1 cellular context compared by ENCODE assay signal in the genomic region with DNA sequence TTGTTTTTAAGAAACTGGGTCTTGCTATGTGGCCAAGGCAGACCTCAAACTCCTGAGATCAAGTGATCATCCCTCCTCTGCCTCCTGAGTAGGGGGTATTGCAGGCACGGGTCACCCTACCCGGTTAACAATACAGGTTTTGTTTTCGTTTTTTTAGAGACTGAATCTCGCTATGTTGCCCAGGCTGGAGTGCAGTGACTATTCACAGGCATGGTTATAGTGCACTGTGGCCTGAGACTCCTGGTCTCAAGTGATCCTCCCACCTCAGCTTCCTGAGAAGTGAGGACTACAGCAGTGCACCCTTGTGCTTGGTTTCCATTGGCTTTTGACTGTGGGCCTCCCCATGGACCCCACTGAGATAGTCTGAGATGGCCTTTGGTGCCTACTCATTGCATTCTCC.
TF ChIP-seq lines count a peak whose summit lies in the region.

No MANE protein-coding gene starts in this region.

TF ChIP-seq in HepG2, 621 proteins besides CTCF, POLR2A, EP300 and RAD21:
- TF ChIP-seq SMC3 (IDR thresholded peaks at IDR 0.05; ENCODE audit: low read length): no peak
- TF ChIP-seq ZNF121 (CRISPR knock-in tag; IDR thresholded peaks at IDR 0.05): peak; percentile 80
